Comparison of ENCODE assay signal across 9 cellular contexts in the genomic region with DNA sequence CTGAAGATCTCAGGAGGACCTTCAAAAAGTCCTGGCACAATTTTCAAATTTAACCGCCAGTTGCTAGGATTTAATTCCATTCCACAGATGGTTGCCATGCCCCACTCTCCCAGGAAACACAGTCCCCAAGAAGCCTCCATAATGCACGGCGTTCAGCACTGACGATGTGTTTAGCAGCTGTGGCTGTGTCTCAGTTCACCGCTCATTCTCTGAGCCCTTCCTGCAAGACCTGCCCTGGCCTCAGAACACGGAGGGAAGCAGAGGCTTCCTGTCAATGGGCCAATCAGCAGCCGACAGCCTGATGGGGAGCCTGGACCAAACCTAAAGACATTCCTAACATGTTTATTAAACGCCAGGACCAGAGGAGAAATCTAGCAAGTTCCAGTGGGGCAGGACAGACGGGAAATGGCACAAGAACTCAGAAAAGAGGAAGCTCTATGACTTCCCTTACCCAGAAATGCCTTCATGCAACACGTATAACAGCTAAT. TPM values are rescaled to one million over a fixed set of nuclear protein-coding genes. Genes with fewer than 3 reads are reported as not detected.
A peak's percentile ranks its signal among the peaks of the same experiment; 100 is the strongest.
DNase-seq lines count a peak whose midpoint lies in the region; ATAC-seq and TF ChIP-seq lines count a peak whose summit lies in the region.
"Had no signal": no experiment of that assay in that cellular context is flagged by ENCODE, and none has a peak within 500 bp of the region (broad histone marks: within the 10 kb centered on the region; RNA-seq: fewer than 3 reads in every experiment).

No MANE protein-coding gene starts in this region.

- H3K4me3 Mint-ChIP-seq in activated T-helper 17 cell treated with anti-CD3 and anti-CD28 coated beads, Interleukin-2, amount 50 U/mL, for 72 hours = peak overlapping the region; percentile 13
- H3K4me3 Mint-ChIP-seq in CD4-positive, alpha-beta memory T cell = peak overlapping the region in 3 of 8 donors; percentile 26 to 42 (median 36)

- intact Hi-C loops in thyroid gland (cut with DNase I) = no loop called here
- intact Hi-C loops in CD4-positive, alpha-beta memory T cell (cut with micrococcal nuclease) = no loop called here

- 40 to 42% methylated on average over 10 of the region's 10 CpGs for WGBS in thyroid gland, 2 donors

- ATAC-seq in GM18861 (IDR thresholded peaks at IDR 0.05; ENCODE audit: unreplicated experiment) (peak; percentile 54), HG03175 (IDR thresholded peaks at IDR 0.05; ENCODE audit: unreplicated experiment) (peak; percentile 65)
- ATAC-seq in activated T-helper 17 cell treated with anti-CD3 and anti-CD28 coated beads, Interleukin-2, amount 50 U/mL, for 72 hours (replicated peaks) = no peak
- ATAC-seq in activated CD4-positive, CD25-positive, alpha-beta regulatory T cell treated with anti-CD3 and anti-CD28 coated beads, Interleukin-2, amount 50 U/mL, for 24 hours = no peak

- no peak for DNase-seq in activated CD4-positive, CD25-positive, alpha-beta regulatory T cell treated with anti-CD3 and anti-CD28 coated beads, Interleukin-2, amount 50 U/mL, for 72 hours
- DNase-seq in thyroid gland = no peak
- no peak for DNase-seq in CD4-positive, alpha-beta memory T cell

- POLR2A ChIA-PET in CD4-positive, alpha-beta memory T cell (lab: Charles Lee; ENCODE audit: partially characterized antibody) = no interaction called here

- H3K36me3 Mint-ChIP-seq in activated T-helper 17 cell treated with anti-CD3 and anti-CD28 coated beads, Interleukin-2, amount 50 U/mL, for 72 hours (ENCODE audit: low read depth) = no peaks in the 10 kb centered on the region
- no peaks in the 10 kb centered on the region for H3K36me3 Mint-ChIP-seq in CD4-positive, alpha-beta memory T cell

- H3K4me3 ChIP-seq in thyroid gland (replicated peaks in 1 of 3) = no peak overlapping the region
- H3K4me3 ChIP-seq in CD4-positive, alpha-beta memory T cell (ENCODE audit: low read length in 2 of 2) = peak overlapping the region in 1 of 2 donors; percentile 17

- no peaks in the 10 kb centered on the region for H3K27me3 Mint-ChIP-seq in activated T-helper 17 cell treated with anti-CD3 and anti-CD28 coated beads, Interleukin-2, amount 50 U/mL, for 72 hours
- H3K27me3 Mint-ChIP-seq in CD4-positive, alpha-beta memory T cell = peaks cover 1 to 3% of the 10 kb centered on the region in 2 donors

- no peaks in the 10 kb centered on the region for H3K27me3 ChIP-seq in layer of hippocampus (ENCODE audit: control insufficient read depth, insufficient read depth, low read length)
- no peaks in the 10 kb centered on the region for H3K27me3 ChIP-seq in thyroid gland
- peaks cover 4% of the 10 kb centered on the region for H3K27me3 ChIP-seq in CD4-positive, alpha-beta memory T cell (ENCODE audit: insufficient read depth, low read length)

- CTCF ChIA-PET in CD4-positive, alpha-beta memory T cell (lab: Charles Lee; ENCODE audit: partially characterized antibody) = no interaction called here

- peak overlapping the region; percentile 12 for H3K27ac Mint-ChIP-seq in activated T-helper 17 cell treated with anti-CD3 and anti-CD28 coated beads, Interleukin-2, amount 50 U/mL, for 72 hours
- H3K27ac Mint-ChIP-seq in CD4-positive, alpha-beta memory T cell = peak overlapping the region in 1 of 7 donors; percentile 64

- no peaks in the 10 kb centered on the region for H3K9me3 ChIP-seq in thyroid gland
- no peaks in the 10 kb centered on the region for H3K9me3 ChIP-seq in CD4-positive, alpha-beta memory T cell (ENCODE audit: control insufficient read depth in 1 of 2, low read length in 2 of 2)

- TF ChIP-seq CTCF in thyroid gland (IDR thresholded peaks at IDR 0.05) = no peak

- no peaks in the 10 kb centered on the region for H3K4me1 ChIP-seq in thyroid gland
- no peaks in the 10 kb centered on the region for H3K4me1 ChIP-seq in CD4-positive, alpha-beta memory T cell (ENCODE audit: insufficient read depth, low read length)

- no peaks in the 10 kb centered on the region for H3K36me3 ChIP-seq in thyroid gland
- H3K36me3 ChIP-seq in CD4-positive, alpha-beta memory T cell (ENCODE audit: insufficient read depth, low read length) = no peaks in the 10 kb centered on the region

- H3K4me1 Mint-ChIP-seq in activated T-helper 17 cell treated with anti-CD3 and anti-CD28 coated beads, Interleukin-2, amount 50 U/mL, for 72 hours = peaks cover 3% of the 10 kb centered on the region
- H3K4me1 Mint-ChIP-seq in CD4-positive, alpha-beta memory T cell = peaks cover 1 to 6% (median 4%) of the 10 kb centered on the region in 4 donors

- H3K9me3 Mint-ChIP-seq in activated T-helper 17 cell treated with anti-CD3 and anti-CD28 coated beads, Interleukin-2, amount 50 U/mL, for 72 hours = no peaks in the 10 kb centered on the region
- no peaks in the 10 kb centered on the region for H3K9me3 Mint-ChIP-seq in CD4-positive, alpha-beta memory T cell

- no peak for TF ChIP-seq POLR2A in thyroid gland (IDR thresholded peaks at IDR 0.05)

- peak overlapping the region; percentile 81 for H3K27ac ChIP-seq in layer of hippocampus (ENCODE audit: low read depth, low read length)
- H3K27ac ChIP-seq in thyroid gland = no peak overlapping the region
- H3K27ac ChIP-seq in CD4-positive, alpha-beta memory T cell (ENCODE audit: low read depth, low read length) = no peak overlapping the region
- H3K27ac ChIP-seq: KMS-11 had no signal

RNA-seq across cellular contexts. Expression of a gene that starts 4.9 kb away (rescaled TPM):
- under 1 TPM; 0.56 to 0.58 TPM for total RNA-seq in activated T-helper 17 cell treated with anti-CD3 and anti-CD28 coated beads, Interleukin-2, amount 50 U/mL, for 72 hours
- total RNA-seq in thyroid gland = under 1 TPM in 3 of 4 donors, not detected in 1; 0.10 to 0.27 (median 0.11) TPM
- under 1 TPM in 1 of 2 experiments, not detected in 1; 0.32 TPM for total RNA-seq in CD4-positive, alpha-beta memory T cell
- polyA plus RNA-seq in CD4-positive, alpha-beta memory T cell = not detected

RNA-seq across cellular contexts. Expression of a gene that starts 53.8 kb away (rescaled TPM):
- 10 to 100 TPM; 30.9 to 53.7 TPM for total RNA-seq in activated T-helper 17 cell treated with anti-CD3 and anti-CD28 coated beads, Interleukin-2, amount 50 U/mL, for 72 hours
- total RNA-seq in thyroid gland = 1 to 10 TPM in 3 of 4 donors, under 1 TPM in 1; 0.27 to 4.0 (median 1.7) TPM
- total RNA-seq in CD4-positive, alpha-beta memory T cell = 1 to 10 TPM; 3.0 to 3.3 TPM
- polyA plus RNA-seq in CD4-positive, alpha-beta memory T cell = under 1 TPM; 0.30 to 0.40 TPM

RNA-seq across cellular contexts. Expression of a gene that starts 54.3 kb away (rescaled TPM):
- 100 to 1,000 TPM in 1 of 2 donors, 10 to 100 TPM in 1; 74.2 to 105 TPM for total RNA-seq in activated T-helper 17 cell treated with anti-CD3 and anti-CD28 coated beads, Interleukin-2, amount 50 U/mL, for 72 hours
- 10 to 100 TPM; 52.8 to 71.6 (median 62.6) TPM for total RNA-seq in thyroid gland
- 100 to 1,000 TPM; 111 to 118 TPM for total RNA-seq in CD4-positive, alpha-beta memory T cell
- polyA plus RNA-seq in CD4-positive, alpha-beta memory T cell = 10 to 100 TPM; 81.1 to 95.4 TPM

Comparison
In these comparisons a context has a peak if more than half of its experiments do, and no peak if none do; other contexts are left out.
1. ATAC-seq: peak in GM18861 (single experiment) and HG03175 (single experiment); none in activated T-helper 17 cell treated with anti-CD3 and anti-CD28 coated beads, Interleukin-2, amount 50 U/mL, for 72 hours (single experiment) and activated CD4-positive, CD25-positive, alpha-beta regulatory T cell treated with anti-CD3 and anti-CD28 coated beads, Interleukin-2, amount 50 U/mL, for 24 hours (0 of 2).
2. RNA of a gene that starts 53.8 kb away (total RNA-seq): 30.9 to 53.7 TPM in activated T-helper 17 cell treated with anti-CD3 and anti-CD28 coated beads, Interleukin-2, amount 50 U/mL, for 72 hours; 3.0 to 3.3 TPM in CD4-positive, alpha-beta memory T cell and 0.27 to 4.0 TPM in thyroid gland; every median in the first group is over 4 times any median in the second.